18 cellular contexts compared by ENCODE assay signal in the genomic region with DNA sequence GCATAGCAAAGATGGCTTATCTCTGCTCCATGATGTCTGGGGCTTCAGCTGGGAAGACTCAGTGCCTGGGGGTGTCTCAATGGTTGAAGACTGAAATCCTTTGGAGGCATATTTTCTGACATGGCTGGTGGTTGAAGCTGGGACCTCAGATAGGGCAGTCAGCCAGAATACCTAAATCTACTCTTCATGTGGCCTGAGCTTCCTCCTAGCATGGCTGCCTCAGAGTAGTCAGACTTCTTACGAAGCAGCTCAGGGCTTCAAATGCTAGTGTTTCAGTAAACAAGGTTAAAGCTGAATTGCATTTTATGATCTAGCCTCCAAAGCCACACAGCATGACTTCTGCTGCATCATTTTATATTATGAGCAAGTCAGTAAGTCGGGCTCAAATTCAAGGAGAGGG. TPM values are rescaled to one million over a fixed set of nuclear protein-coding genes. Genes with fewer than 3 reads are reported as not detected.
DNase-seq lines count a peak whose midpoint lies in the region; ATAC-seq and TF ChIP-seq lines count a peak whose summit lies in the region.
"Had no signal": no experiment of that assay in that cellular context is flagged by ENCODE, and none has a peak within 500 bp of the region (broad histone marks: within the 10 kb centered on the region; RNA-seq: fewer than 3 reads in every experiment).

No MANE protein-coding gene starts in this region.

- no peak for DNase-seq in SK-N-SH
- peak; percentile 7 to 29 for DNase-seq in erythroblast (lab: John Stamatoyannopoulos, UW)
- no peak for DNase-seq in HPDE6-E6E7 (ENCODE audit: extremely low spot score)
- DNase-seq in stimulated activated naive CD4-positive, alpha-beta T cell (lab: John Stamatoyannopoulos, UW), result no peak
- DNase-seq: CD4-positive, CD25-positive, alpha-beta regulatory T cell; CD8-positive, alpha-beta memory T cell; DMS 273 treated with DMSO at 0.1 percent for 48 hours; DMS53; DMS79 treated with DMSO at 0.1 percent for 48 hours; GF-D8; H9 had no signal

- no peak for TF ChIP-seq EP300 in SK-N-SH (IDR thresholded peaks at IDR 0.05; ENCODE audit: borderline replicate concordance in 1 of 2, low read depth in 1 of 2, low read length in 1 of 2)

- CTCF ChIA-PET in SK-N-SH (lab: Yijun Ruan, JAX), result interaction anchor here (3.8 kb wide), 1 partner anchor 117 kb away, joined by 18 read pairs; no protein-coding TSS in a partner anchor

- no peak overlapping the region for H3K27ac ChIP-seq in SK-N-SH (ENCODE audit: low read depth in 2 of 2, low read length in 1 of 2)
- H3K27ac ChIP-seq: 22Rv1, BLaER1, C4-2B had no signal

- H3K27me3 Mint-ChIP-seq in stimulated activated memory B cell treated with anti-CD40 and anti-IgM and Interleukin-4, amounts not matched to agents 10 μg/mL and 1 μg/mL and 100 μg/mL, for 72 hours, result no peaks in the 10 kb centered on the region

- no peak overlapping the region for H3K4me2 ChIP-seq in SK-N-SH
- H3K4me2 ChIP-seq: BLaER1, GM23338 had no signal

- POLR2A ChIA-PET in SK-N-SH (lab: Yijun Ruan, JAX), result no interaction called here

- H3K9ac ChIP-seq in SK-N-SH, result no peak overlapping the region
- H3K9ac ChIP-seq: BLaER1 had no signal

- no peaks in the 10 kb centered on the region for H3K36me3 Mint-ChIP-seq in stimulated activated memory B cell treated with anti-CD40 and anti-IgM and Interleukin-4, amounts not matched to agents 10 μg/mL and 1 μg/mL and 100 μg/mL, for 72 hours
- H3K36me3 Mint-ChIP-seq: CD4-positive, CD25-positive, alpha-beta regulatory T cell had no signal

- TF ChIP-seq RAD21 in SK-N-SH (IDR thresholded peaks at IDR 0.05; ENCODE audit: low read length), result no peak

- peaks cover 13% of the 10 kb centered on the region for H4K20me1 ChIP-seq in SK-N-SH (ENCODE audit: insufficient read depth)

- H2AFZ ChIP-seq in SK-N-SH (ENCODE audit: low read depth), result no peak overlapping the region
- H2AFZ ChIP-seq: GM23338 had no signal

- 47% methylated on average over 2 of the region's 2 CpGs for WGBS in SK-N-SH (ENCODE audit: low lambda C conversion rate)

- H3K4me1 ChIP-seq in SK-N-SH (ENCODE audit: control insufficient read depth in 1 of 2, insufficient read depth in 2 of 2, low read depth in 1 of 2, low read length in 1 of 2), result peaks cover 7 to 22% of the 10 kb centered on the region in 2 experiments; a peak in 2 of 4 replicates

- H3K79me2 ChIP-seq in SK-N-SH (ENCODE audit: insufficient read depth), result peaks cover 21% of the 10 kb centered on the region

- H3K4me1 Mint-ChIP-seq in stimulated activated memory B cell treated with anti-CD40 and anti-IgM and Interleukin-4, amounts not matched to agents 10 μg/mL and 1 μg/mL and 100 μg/mL, for 72 hours, result no peaks in the 10 kb centered on the region
- H3K4me1 Mint-ChIP-seq: GM23338 had no signal

- peak overlapping the region; percentile 31 for H3K27ac Mint-ChIP-seq in stimulated activated memory B cell treated with anti-CD40 and anti-IgM and Interleukin-4, amounts not matched to agents 10 μg/mL and 1 μg/mL and 100 μg/mL, for 72 hours
- H3K27ac Mint-ChIP-seq: GM23338, H9 had no signal

- no peak for TF ChIP-seq CTCF in SK-N-SH (IDR thresholded peaks at IDR 0.05)

- H3K4me3 ChIP-seq in SK-N-SH (ENCODE audit: low read depth in 2 of 2, low read length in 1 of 2), result no peak overlapping the region
- H3K4me3 ChIP-seq: BLaER1, GM23338 had no signal

- H3K27me3 ChIP-seq in SK-N-SH (ENCODE audit: insufficient read depth), result peaks cover 5% of the 10 kb centered on the region; the same call in 1 of the 2 replicates
- H3K27me3 ChIP-seq: BLaER1 had no signal

- no peaks in the 10 kb centered on the region for H3K9me2 ChIP-seq in SK-N-SH

- no peak for ATAC-seq in SK-N-SH treated with all-trans-retinoic acid at 6 μM for 48 hours
- no peak for ATAC-seq in stimulated activated memory B cell treated with anti-CD40 and anti-IgM and Interleukin-4, amounts not matched to agents 10 μg/mL and 1 μg/mL and 100 μg/mL, for 72 hours
- ATAC-seq: GM23338, HCT116 had no signal

- no peaks in the 10 kb centered on the region for H3K36me3 ChIP-seq in SK-N-SH (replicated peaks in 1 of 2; ENCODE audit: control insufficient read depth in 1 of 2, insufficient read depth in 2 of 2, low read length in 1 of 2)
- H3K36me3 ChIP-seq: BLaER1 had no signal

- H3K4me3 Mint-ChIP-seq in stimulated activated memory B cell treated with anti-CD40 and anti-IgM and Interleukin-4, amounts not matched to agents 10 μg/mL and 1 μg/mL and 100 μg/mL, for 72 hours, result no peak overlapping the region
- H3K4me3 Mint-ChIP-seq: GM23338, H9 had no signal

- TF ChIP-seq POLR2A in erythroblast (IDR thresholded peaks at IDR 0.05; ENCODE audit: low read length), result no peak

- H3F3A ChIP-seq in SK-N-SH (replicated peaks; ENCODE audit: insufficient read depth), result peaks cover 7% of the 10 kb centered on the region

- H3K9me3 Mint-ChIP-seq in stimulated activated memory B cell treated with anti-CD40 and anti-IgM and Interleukin-4, amounts not matched to agents 10 μg/mL and 1 μg/mL and 100 μg/mL, for 72 hours, result no peaks in the 10 kb centered on the region
- H3K9me3 Mint-ChIP-seq: GM23338, H9 had no signal

- H3K9me3 ChIP-seq in SK-N-SH, result no peaks in the 10 kb centered on the region
- H3K9me3 ChIP-seq: BLaER1 had no signal

TF ChIP-seq in SK-N-SH treated with all-trans-retinoic acid at 6 μM for 48 hours, 23 proteins besides CTCF, POLR2A, EP300 and RAD21 (continues in another document):
- TF ChIP-seq CREB5 (CRISPR knock-in tag; IDR thresholded peaks at IDR 0.05; ENCODE audit: low read depth) (no peak), PPARA (CRISPR knock-in tag; IDR thresholded peaks at IDR 0.05; ENCODE audit: borderline replicate concordance) (no peak), PATZ1 (CRISPR knock-in tag; IDR thresholded peaks at IDR 0.05; ENCODE audit: borderline replicate concordance) (no peak), ZNF565 (CRISPR knock-in tag; conservative IDR thresholded peaks at IDR 0.05; ENCODE audit: low read depth) (peak; percentile 75; the same call in 1 of the 2 replicates)

TF ChIP-seq in SK-N-SH, 30 proteins besides CTCF, POLR2A, EP300 and RAD21 (continues in another document):
- TF ChIP-seq GABPA (IDR thresholded peaks at IDR 0.05; ENCODE audit: low read depth) (no peak), FOXJ3 (CRISPR knock-in tag; IDR thresholded peaks at IDR 0.05) (no peak), FOSL2 (IDR thresholded peaks at IDR 0.05; ENCODE audit: borderline replicate concordance, low read depth) (no peak), NRF1 (IDR thresholded peaks at IDR 0.05; ENCODE audit: low read depth, low read length) (no peak), RCOR1 (IDR thresholded peaks at IDR 0.05; ENCODE audit: low read length) (no peak), SMC3 (IDR thresholded peaks at IDR 0.05; ENCODE audit: low read depth, low read length) (no peak), RXRA (IDR thresholded peaks at IDR 0.05; ENCODE audit: borderline replicate concordance, low read depth) (no peak), RFX5 (IDR thresholded peaks at IDR 0.05; ENCODE audit: low read length) (no peak), ELF1 (IDR thresholded peaks at IDR 0.05) (no peak), MAX (IDR thresholded peaks at IDR 0.05; ENCODE audit: low read depth) (no peak), NFIC (IDR thresholded peaks at IDR 0.05; ENCODE audit: borderline replicate concordance) (no peak), USF1 (IDR thresholded peaks at IDR 0.05; ENCODE audit: borderline replicate concordance, low read depth) (no peak), MEF2A (IDR thresholded peaks at IDR 0.05; ENCODE audit: borderline replicate concordance, low read depth) (no peak), IRF3 (IDR thresholded peaks at IDR 0.05; ENCODE audit: low read depth, low read length) (no peak), EZH2phosphoT487 (IDR thresholded peaks at IDR 0.05; ENCODE audit: borderline replicate concordance, low read depth) (no peak)

RNA-seq across cellular contexts. Expression of gene BRAF, which starts 2.6 kb away (rescaled TPM):
- polyA plus RNA-seq in SK-N-SH (2012; rRNA removed), result 5.2 and 6.7 TPM in 2 replicates
- 6.2 and 6.6 TPM in 2 replicates for polyA plus RNA-seq in SK-N-SH (2012; cell fraction: cytosol; rRNA removed)
- 7.1 and 13.7 TPM in 2 replicates for polyA plus RNA-seq in SK-N-SH (2012; cell fraction: nucleus; rRNA removed)

Comparison
In these comparisons a context has a peak if more than half of its experiments do, and no peak if none do; other contexts are left out.
1. DNase-seq: peak in erythroblast (2 of 2); none in SK-N-SH (single experiment), HPDE6-E6E7 (single experiment) and stimulated activated naive CD4-positive, alpha-beta T cell (0 of 6).